Comparison of ENCODE assay signal across 8 cellular contexts in the genomic region with DNA sequence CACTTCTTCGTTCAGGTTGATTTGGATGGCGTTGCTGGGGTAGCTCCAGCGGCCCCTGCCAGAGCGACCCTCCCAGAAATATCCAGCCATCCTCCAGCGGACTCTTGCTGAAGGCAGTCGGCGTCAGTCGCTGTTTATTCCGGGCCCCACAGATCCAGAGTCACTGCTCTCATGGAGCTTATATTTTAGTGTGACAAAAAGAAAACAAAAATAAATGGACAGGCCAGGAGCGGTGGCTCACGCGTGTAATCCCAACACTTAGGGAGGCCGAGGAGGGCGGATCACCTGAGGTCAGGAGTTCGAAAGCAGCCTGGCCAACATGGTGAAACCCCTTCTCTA. TPM values are rescaled to one million over a fixed set of nuclear protein-coding genes. Genes with fewer than 3 reads are reported as not detected.
DNase-seq lines count a peak whose midpoint lies in the region; ATAC-seq and TF ChIP-seq lines count a peak whose summit lies in the region.

No MANE protein-coding gene starts in this region.

- POLR2A ChIA-PET in GM10248 (lab: Yijun Ruan, JAX), result interaction anchor here (0.6 kb wide), 1 partner anchor 629 kb away, joined by 4 read pairs; no protein-coding TSS in a partner anchor

- TF ChIP-seq CTCF in DND-41 (IDR thresholded peaks at IDR 0.05; ENCODE audit: borderline replicate concordance, extremely low read depth, low read length, poor library complexity, severe bottlenecking) (no peak), Peyer's patch (IDR thresholded peaks at IDR 0.05) (no peak), esophagus squamous epithelium (IDR thresholded peaks at IDR 0.05) (no peak), ovary (IDR thresholded peaks at IDR 0.05) (no peak), GM10248 (IDR thresholded peaks at IDR 0.05; ENCODE audit: control extremely low read depth, extremely low read depth, low read depth, missing control alignments) (no peak)

- intact Hi-C loops in esophagus squamous epithelium (cut with DNase I), result no loop called here
- intact Hi-C loops in ovary (cut with DNase I), result no loop called here

- H3K4me1 ChIP-seq in DND-41 (ENCODE audit: insufficient read depth, low read length) (peaks cover 25% of the 10 kb centered on the region), Peyer's patch (peaks cover 0 to 11% (median 6%) of the 10 kb centered on the region in 4 donors), esophagus squamous epithelium (peaks cover 7 to 30% (median 12%) of the 10 kb centered on the region in 3 donors), ovary (ENCODE audit: insufficient read depth) (peaks cover 4% of the 10 kb centered on the region)

- no peak for TF ChIP-seq EP300 in ovary (IDR thresholded peaks at IDR 0.05)

- H3K36me3 ChIP-seq in DND-41 (ENCODE audit: insufficient read depth, low read length) (peaks cover 24% of the 10 kb centered on the region), Peyer's patch (peaks cover 0 to 17% (median 0%) of the 10 kb centered on the region in 3 donors), esophagus squamous epithelium (peaks cover 0 to 19% (median 0%) of the 10 kb centered on the region in 3 donors), ovary (no peaks in the 10 kb centered on the region)

- CTCF ChIA-PET in GM10248 (lab: Yijun Ruan, JAX), result interaction anchor here (1.0 to 6.4 kb wide), 4 partner anchors 12 to 213 kb away, joined by 3 to 76 read pairs (median 4); a partner anchor contains a TSS

- no peaks in the 10 kb centered on the region; the same call in 1 of the 2 replicates for H4K20me1 ChIP-seq in DND-41 (ENCODE audit: insufficient read depth, low read length)

- ATAC-seq in DND-41 (ENCODE audit: insufficient read depth, low read depth) (no peak), GM21367 (IDR thresholded peaks at IDR 0.05; ENCODE audit: unreplicated experiment) (no peak)

- H3K27me3 ChIP-seq in DND-41 (ENCODE audit: insufficient read depth, low read length, poor library complexity) (no peaks in the 10 kb centered on the region), Peyer's patch (no peaks in the 10 kb centered on the region), esophagus squamous epithelium (no peaks in the 10 kb centered on the region), ovary (no peaks in the 10 kb centered on the region)

- peak overlapping the region; percentile 65 for H3K4me2 ChIP-seq in DND-41 (ENCODE audit: insufficient read depth, low read length)

- H3K27ac ChIP-seq in DND-41 (ENCODE audit: low read length) (peak overlapping the region; percentile 90), Peyer's patch (peak overlapping the region; percentile 70 to 87 (median 84)), esophagus squamous epithelium (peak overlapping the region; percentile 79 to 96 (median 95)), ovary (peak overlapping the region; percentile 40 to 70)

- WGBS in esophagus squamous epithelium, 2 donors, result 1 to 3% methylated on average over 11 to 14 of the region's 15 CpGs
- WGBS in ovary, 3 donors, result 1 to 4% (median 1%) methylated on average over 15 of the region's 15 CpGs

- H3K79me2 ChIP-seq in DND-41 (ENCODE audit: insufficient read depth, low read length), result peaks cover 26% of the 10 kb centered on the region

- no peak for DNase-seq in DND-41
- DNase-seq in Peyer's patch, result no peak
- no peak for DNase-seq in esophagus squamous epithelium (lab: John Stamatoyannopoulos, UW)
- DNase-seq in ovary, result peak in 1 of 5 donors; percentile 17
- DNase-seq in Ammon's horn (ENCODE audit: low spot score), result no peak
- DNase-seq in GM10248 (ENCODE audit: extremely low spot score), result no peak
- DNase-seq in COLO668 (lab: John Stamatoyannopoulos, UW; ENCODE audit: unreplicated experiment), result no peak

- TF ChIP-seq POLR2A in Peyer's patch (IDR thresholded peaks at IDR 0.05) (no peak), esophagus squamous epithelium (IDR thresholded peaks at IDR 0.05) (no peak), ovary (IDR thresholded peaks at IDR 0.05) (no peak)

- H3K9me3 ChIP-seq in DND-41 (ENCODE audit: insufficient read depth, low read length, severe bottlenecking) (no peaks in the 10 kb centered on the region), Peyer's patch (no peaks in the 10 kb centered on the region), esophagus squamous epithelium (no peaks in the 10 kb centered on the region), ovary (no peaks in the 10 kb centered on the region)

- peak overlapping the region; percentile 97 for H2AFZ ChIP-seq in DND-41 (ENCODE audit: low read depth, low read length)

- H3K9ac ChIP-seq in DND-41 (ENCODE audit: low read depth, low read length), result peak overlapping the region; percentile 72

- H3K4me3 ChIP-seq in DND-41 (ENCODE audit: low read depth in 1 of 2, low read length in 2 of 2) (peak overlapping the region; percentile 62 to 90; a peak in 3 of 4 replicates), Peyer's patch (peak overlapping the region; percentile 71 to 87 (median 80)), esophagus squamous epithelium (peak overlapping the region; percentile 67 to 98 (median 91)), ovary (peak overlapping the region; percentile 63)

RNA-seq across cellular contexts. Expression of a gene that starts 0.8 kb away (rescaled TPM):
- total RNA-seq in Peyer's patch (10 to 100 TPM; 17.3 to 28.0 (median 20.6) TPM), esophagus squamous epithelium (10 to 100 TPM; 24.2 to 34.8 (median 28.2) TPM), ovary (10 to 100 TPM; 18.6 to 39.5 (median 27.3) TPM)
- polyA plus RNA-seq in ovary, result 10 to 100 TPM; 28.0 to 29.6 TPM

RNA-seq across cellular contexts. Expression of a gene that starts 27.6 kb away (rescaled TPM):
- total RNA-seq in Peyer's patch, result 1 to 10 TPM in 1 of 4 donors, not detected in 3; 9.9 TPM
- total RNA-seq in esophagus squamous epithelium, result 1 to 10 TPM in 1 of 4 donors, under 1 TPM in 1, not detected in 2; 0.19 to 5.6 TPM
- 1 to 10 TPM in 6 of 7 donors, under 1 TPM in 1; 0.48 to 5.2 (median 1.7) TPM for total RNA-seq in ovary
- polyA plus RNA-seq in ovary, result 1 to 10 TPM in 1 of 2 donors, under 1 TPM in 1; 0.59 to 2.9 TPM
